In the genomic region with DNA sequence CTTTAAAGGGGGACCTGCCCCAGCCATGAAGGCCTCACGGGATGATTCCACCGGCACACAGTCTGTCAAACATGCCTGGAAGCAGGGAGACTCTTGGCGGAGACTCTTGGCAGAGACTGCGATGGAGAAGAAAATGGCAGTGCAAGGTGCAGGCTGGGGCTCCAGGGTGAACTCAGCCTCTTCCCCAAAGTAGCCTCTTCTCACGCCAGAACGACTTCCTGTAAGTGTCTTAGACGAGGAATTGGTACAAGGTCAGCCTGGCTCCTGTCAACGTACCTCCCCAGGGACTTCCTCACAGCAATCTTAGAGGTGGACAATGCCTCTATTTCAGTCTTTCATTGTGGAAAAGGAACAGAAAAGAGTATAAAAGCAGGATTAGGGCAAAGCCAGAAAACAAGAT, we compare ENCODE assay signal across 1 cellular context.
TF ChIP-seq lines count a peak whose summit lies in the region.

No MANE protein-coding gene starts in this region.

TF ChIP-seq in GM12878, 131 proteins besides CTCF, POLR2A, EP300 and RAD21:
- no peak for TF ChIP-seq RFX5 (IDR thresholded peaks at IDR 0.05; ENCODE audit: low read depth, low read length)
- TF ChIP-seq NR2F1 (conservative IDR thresholded peaks at IDR 0.05): no peak
- TF ChIP-seq POLR2AphosphoS2 (IDR thresholded peaks at IDR 0.05; ENCODE audit: low read depth, low read length): no peak
- no peak for TF ChIP-seq YBX1 (IDR thresholded peaks at IDR 0.05)
- TF ChIP-seq, protein P1, sequence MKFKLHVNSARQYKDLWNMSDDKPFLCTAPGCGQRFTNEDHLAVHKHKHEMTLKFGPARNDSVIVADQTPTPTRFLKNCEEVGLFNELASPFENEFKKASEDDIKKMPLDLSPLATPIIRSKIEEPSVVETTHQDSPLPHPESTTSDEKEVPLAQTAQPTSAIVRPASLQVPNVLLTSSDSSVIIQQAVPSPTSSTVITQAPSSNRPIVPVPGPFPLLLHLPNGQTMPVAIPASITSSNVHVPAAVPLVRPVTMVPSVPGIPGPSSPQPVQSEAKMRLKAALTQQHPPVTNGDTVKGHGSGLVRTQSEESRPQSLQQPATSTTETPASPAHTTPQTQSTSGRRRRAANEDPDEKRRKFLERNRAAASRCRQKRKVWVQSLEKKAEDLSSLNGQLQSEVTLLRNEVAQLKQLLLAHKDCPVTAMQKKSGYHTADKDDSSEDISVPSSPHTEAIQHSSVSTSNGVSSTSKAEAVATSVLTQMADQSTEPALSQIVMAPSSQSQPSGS (IDR thresholded peaks at IDR 0.05; ENCODE audit: low read length): no peak
- no peak for TF ChIP-seq NFXL1 (IDR thresholded peaks at IDR 0.05; ENCODE audit: borderline replicate concordance)
- TF ChIP-seq ZNF207 (IDR thresholded peaks at IDR 0.05; ENCODE audit: borderline replicate concordance): no peak
- no peak for TF ChIP-seq SIN3A (IDR thresholded peaks at IDR 0.05; ENCODE audit: low read depth, low read length)
- TF ChIP-seq NFIC (IDR thresholded peaks at IDR 0.05; ENCODE audit: low read depth, low read length): no peak
- TF ChIP-seq EED (IDR thresholded peaks at IDR 0.05; ENCODE audit: low read depth): no peak
- no peak for TF ChIP-seq ZSCAN29 (IDR thresholded peaks at IDR 0.05)
- no peak for TF ChIP-seq SREBF1 (IDR thresholded peaks at IDR 0.05; ENCODE audit: low read length)
- no peak for TF ChIP-seq FOS (IDR thresholded peaks at IDR 0.05; ENCODE audit: borderline replicate concordance, extremely low read depth, insufficient read length)
